Comparison of ENCODE assay signal across 9 cellular contexts in genomic region chr5:77971965-77972544, GRCh38.
A peak's percentile ranks its signal among the peaks of the same experiment; 100 is the strongest.
DNase-seq lines count a peak whose midpoint lies in the region; ATAC-seq and TF ChIP-seq lines count a peak whose summit lies in the region.
"Had no signal": no experiment of that assay in that cellular context is flagged by ENCODE, and none has a peak within 500 bp of the region (broad histone marks: within the 10 kb centered on the region; RNA-seq: fewer than 3 reads in every experiment).

No MANE protein-coding gene starts in this region.

- no peaks in the 10 kb centered on the region for H3K9me3 Mint-ChIP-seq in activated CD4-positive, alpha-beta T cell treated with anti-CD3 and anti-CD28 coated beads, Interleukin-2, amount 10 ng/mL, durations not matched to agents 24 days and 14 days

- H3K36me3 ChIP-seq in OCI-LY1 (ENCODE audit: insufficient read depth, low read length) (no peaks in the 10 kb centered on the region), iPS-15b (ENCODE audit: control insufficient read depth, insufficient read depth, low read length) (no peaks in the 10 kb centered on the region), subcutaneous abdominal adipose tissue (ENCODE audit: control insufficient read depth in 5 of 5, insufficient read depth in 5 of 5, low read length in 5 of 5) (no peaks in the 10 kb centered on the region)

- H3K27me3 ChIP-seq in OCI-LY1 (ENCODE audit: insufficient read depth, low read length) = peaks cover 7% of the 10 kb centered on the region; the same call in 1 of the 2 replicates
- H3K27me3 ChIP-seq in iPS-15b (ENCODE audit: control insufficient read depth, insufficient read depth, low read length) = peaks cover 88% of the 10 kb centered on the region
- peaks cover 14 to 30% (median 20%) of the 10 kb centered on the region in 5 donors for H3K27me3 ChIP-seq in subcutaneous abdominal adipose tissue (ENCODE audit: control insufficient read depth in 5 of 5, insufficient read depth in 4 of 5, low read length in 5 of 5)

- peak overlapping the region; percentile 44 for H3K4me3 Mint-ChIP-seq in activated CD4-positive, alpha-beta T cell treated with anti-CD3 and anti-CD28 coated beads, Interleukin-2, amount 10 ng/mL, durations not matched to agents 24 days and 14 days

- H2AFZ ChIP-seq in OCI-LY1 (ENCODE audit: low read length) = no peak overlapping the region

- H3K36me3 Mint-ChIP-seq in activated CD4-positive, alpha-beta T cell treated with anti-CD3 and anti-CD28 coated beads, Interleukin-2, amount 10 ng/mL, durations not matched to agents 24 days and 14 days (ENCODE audit: low read depth) = no peaks in the 10 kb centered on the region

- no peaks in the 10 kb centered on the region for H3F3A ChIP-seq in OCI-LY1 (ENCODE audit: insufficient read depth, low read length)

- H3K4me1 ChIP-seq in OCI-LY1 (ENCODE audit: insufficient read depth, low read length, severe bottlenecking) (peaks cover 13% of the 10 kb centered on the region), iPS-15b (ENCODE audit: control insufficient read depth, insufficient read depth, low read length) (peaks cover 8% of the 10 kb centered on the region), subcutaneous abdominal adipose tissue (ENCODE audit: control insufficient read depth in 5 of 5, insufficient read depth in 5 of 5, low read length in 5 of 5) (peaks cover 4 to 19% (median 17%) of the 10 kb centered on the region in 5 donors)

- H3K9me2 ChIP-seq in OCI-LY1 (ENCODE audit: low read depth, low read length) = no peaks in the 10 kb centered on the region

- TF ChIP-seq CTCF in OCI-LY1 (IDR thresholded peaks at IDR 0.05; ENCODE audit: low read length) = no peak

- H3K27ac Mint-ChIP-seq in activated CD4-positive, alpha-beta T cell treated with anti-CD3 and anti-CD28 coated beads, Interleukin-2, amount 10 ng/mL, durations not matched to agents 24 days and 14 days = no peak overlapping the region

- peaks cover 61% of the 10 kb centered on the region for H3K27me3 Mint-ChIP-seq in activated CD4-positive, alpha-beta T cell treated with anti-CD3 and anti-CD28 coated beads, Interleukin-2, amount 10 ng/mL, durations not matched to agents 24 days and 14 days

- H3K4me1 Mint-ChIP-seq in activated CD4-positive, alpha-beta T cell treated with anti-CD3 and anti-CD28 coated beads, Interleukin-2, amount 10 ng/mL, durations not matched to agents 24 days and 14 days = peaks cover 7% of the 10 kb centered on the region

- peak overlapping the region; percentile 64 for H3K4me2 ChIP-seq in OCI-LY1 (ENCODE audit: low read length)
- H3K4me2 ChIP-seq: KMS-11 had no signal

- no peaks in the 10 kb centered on the region for H3K79me2 ChIP-seq in OCI-LY1 (ENCODE audit: insufficient read depth, low read length)

- peak overlapping the region; percentile 50 for H3K4me3 ChIP-seq in OCI-LY1 (ENCODE audit: low read depth, low read length, poor library complexity, severe bottlenecking)
- H3K4me3 ChIP-seq in iPS-15b (ENCODE audit: low read depth, low read length) = peak overlapping the region; percentile 40
- H3K4me3 ChIP-seq in subcutaneous abdominal adipose tissue (ENCODE audit: low read depth in 1 of 5, low read length in 5 of 5) = peak overlapping the region; percentile 5 to 64 (median 58)

- H4K20me1 ChIP-seq in OCI-LY1 (ENCODE audit: insufficient read depth, low read length) = no peaks in the 10 kb centered on the region

- DNase-seq in activated CD4-positive, alpha-beta T cell treated with anti-CD3 and anti-CD28 coated beads, Interleukin-2, amount 10 ng/mL, durations not matched to agents 24 days and 14 days = peak; percentile 50
- DNase-seq in activated CD4-positive, alpha-beta T cell treated with anti-CD3 and anti-CD28 coated beads for 48 hours = no peak
- no peak for DNase-seq in iPS-NIHi11 (ENCODE audit: low spot score)

- H3K9ac ChIP-seq in OCI-LY1 (ENCODE audit: low read length) (no peak overlapping the region; the same call in 1 of the 2 replicates), iPS-15b (ENCODE audit: low read depth, low read length) (no peak overlapping the region), subcutaneous abdominal adipose tissue (ENCODE audit: low read length in 5 of 5) (peak overlapping the region in 1 of 5 donors; percentile 20)
- H3K9ac ChIP-seq: KMS-11 had no signal

- no peak for ATAC-seq in HG03378 (IDR thresholded peaks at IDR 0.05; ENCODE audit: unreplicated experiment)
- no peak for ATAC-seq in activated CD4-positive, CD25-positive, alpha-beta regulatory T cell treated with anti-CD3 and anti-CD28 coated beads, Interleukin-2, amount 50 U/mL, for 24 hours

- no peak overlapping the region for H3K27ac ChIP-seq in OCI-LY1 (ENCODE audit: low read depth, low read length, poor library complexity, severe bottlenecking)
- H3K27ac ChIP-seq in subcutaneous abdominal adipose tissue (ENCODE audit: low read depth, low read length) = no peak overlapping the region
- H3K27ac ChIP-seq: KMS-11 had no signal

- intact Hi-C loops in activated CD4-positive, alpha-beta T cell treated with anti-CD3 and anti-CD28 coated beads, Interleukin-2, amount 10 ng/mL, durations not matched to agents 24 days and 14 days (cut with micrococcal nuclease) = loop anchor here (2.0 kb wide), 1 partner anchor 325 kb away; no protein-coding TSS in a partner anchor

- H3K9me3 ChIP-seq in OCI-LY1 (ENCODE audit: low read length) (no peaks in the 10 kb centered on the region), iPS-15b (ENCODE audit: control insufficient read depth, insufficient read depth, low read length) (no peaks in the 10 kb centered on the region), subcutaneous abdominal adipose tissue (ENCODE audit: control insufficient read depth in 5 of 5, low read length in 5 of 5) (no peaks in the 10 kb centered on the region)
